1 cellular context compared by ENCODE assay signal in genomic region chr18:7592305-7593071, GRCh38.
TF ChIP-seq lines count a peak whose summit lies in the region.

No MANE protein-coding gene starts in this region.

TF ChIP-seq in GM12878, 131 proteins besides CTCF, POLR2A, EP300 and RAD21 (continued from another document):
- no peak for TF ChIP-seq SUPT20H (IDR thresholded peaks at IDR 0.05; ENCODE audit: borderline replicate concordance, control insufficient read depth, low read depth, low read length)
- no peak for TF ChIP-seq DPF2 (IDR thresholded peaks at IDR 0.05)
- no peak for TF ChIP-seq TBL1XR1 (IDR thresholded peaks at IDR 0.05; ENCODE audit: low read depth, low read length)
- TF ChIP-seq SIN3A (IDR thresholded peaks at IDR 0.05; ENCODE audit: low read depth, low read length): no peak
- no peak for TF ChIP-seq IRF5 (IDR thresholded peaks at IDR 0.05; ENCODE audit: borderline replicate concordance)
- TF ChIP-seq, protein P1, sequence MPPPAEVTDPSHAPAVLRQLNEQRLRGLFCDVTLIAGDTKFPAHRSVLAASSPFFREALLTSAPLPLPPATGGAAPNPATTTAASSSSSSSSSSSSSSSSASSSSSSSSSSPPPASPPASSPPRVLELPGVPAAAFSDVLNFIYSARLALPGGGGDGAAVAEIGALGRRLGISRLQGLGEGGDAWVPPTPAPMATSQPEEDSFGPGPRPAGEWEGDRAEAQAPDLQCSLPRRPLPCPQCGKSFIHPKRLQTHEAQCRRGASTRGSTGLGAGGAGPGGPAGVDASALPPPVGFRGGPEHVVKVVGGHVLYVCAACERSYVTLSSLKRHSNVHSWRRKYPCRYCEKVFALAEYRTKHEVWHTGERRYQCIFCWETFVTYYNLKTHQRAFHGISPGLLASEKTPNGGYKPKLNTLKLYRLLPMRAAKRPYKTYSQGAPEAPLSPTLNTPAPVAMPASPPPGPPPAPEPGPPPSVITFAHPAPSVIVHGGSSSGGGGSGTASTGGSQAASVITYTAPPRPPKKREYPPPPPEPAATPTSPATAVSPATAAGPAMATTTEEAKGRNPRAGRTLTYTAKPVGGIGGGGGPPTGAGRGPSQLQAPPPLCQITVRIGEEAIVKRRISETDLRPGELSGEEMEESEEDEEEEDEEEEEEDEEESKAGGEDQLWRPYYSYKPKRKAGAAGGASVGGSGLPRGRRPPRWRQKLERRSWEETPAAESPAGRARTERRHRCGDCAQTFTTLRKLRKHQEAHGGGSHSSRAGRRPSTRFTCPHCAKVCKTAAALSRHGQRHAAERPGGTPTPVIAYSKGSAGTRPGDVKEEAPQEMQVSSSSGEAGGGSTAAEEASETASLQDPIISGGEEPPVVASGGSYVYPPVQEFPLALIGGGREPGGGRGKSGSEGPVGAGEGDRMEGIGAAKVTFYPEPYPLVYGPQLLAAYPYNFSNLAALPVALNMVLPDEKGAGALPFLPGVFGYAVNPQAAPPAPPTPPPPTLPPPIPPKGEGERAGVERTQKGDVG (CRISPR knock-in tag; IDR thresholded peaks at IDR 0.05): no peak
- TF ChIP-seq STAT3 (IDR thresholded peaks at IDR 0.05; ENCODE audit: low read depth, low read length): no peak
- TF ChIP-seq, protein P2, sequence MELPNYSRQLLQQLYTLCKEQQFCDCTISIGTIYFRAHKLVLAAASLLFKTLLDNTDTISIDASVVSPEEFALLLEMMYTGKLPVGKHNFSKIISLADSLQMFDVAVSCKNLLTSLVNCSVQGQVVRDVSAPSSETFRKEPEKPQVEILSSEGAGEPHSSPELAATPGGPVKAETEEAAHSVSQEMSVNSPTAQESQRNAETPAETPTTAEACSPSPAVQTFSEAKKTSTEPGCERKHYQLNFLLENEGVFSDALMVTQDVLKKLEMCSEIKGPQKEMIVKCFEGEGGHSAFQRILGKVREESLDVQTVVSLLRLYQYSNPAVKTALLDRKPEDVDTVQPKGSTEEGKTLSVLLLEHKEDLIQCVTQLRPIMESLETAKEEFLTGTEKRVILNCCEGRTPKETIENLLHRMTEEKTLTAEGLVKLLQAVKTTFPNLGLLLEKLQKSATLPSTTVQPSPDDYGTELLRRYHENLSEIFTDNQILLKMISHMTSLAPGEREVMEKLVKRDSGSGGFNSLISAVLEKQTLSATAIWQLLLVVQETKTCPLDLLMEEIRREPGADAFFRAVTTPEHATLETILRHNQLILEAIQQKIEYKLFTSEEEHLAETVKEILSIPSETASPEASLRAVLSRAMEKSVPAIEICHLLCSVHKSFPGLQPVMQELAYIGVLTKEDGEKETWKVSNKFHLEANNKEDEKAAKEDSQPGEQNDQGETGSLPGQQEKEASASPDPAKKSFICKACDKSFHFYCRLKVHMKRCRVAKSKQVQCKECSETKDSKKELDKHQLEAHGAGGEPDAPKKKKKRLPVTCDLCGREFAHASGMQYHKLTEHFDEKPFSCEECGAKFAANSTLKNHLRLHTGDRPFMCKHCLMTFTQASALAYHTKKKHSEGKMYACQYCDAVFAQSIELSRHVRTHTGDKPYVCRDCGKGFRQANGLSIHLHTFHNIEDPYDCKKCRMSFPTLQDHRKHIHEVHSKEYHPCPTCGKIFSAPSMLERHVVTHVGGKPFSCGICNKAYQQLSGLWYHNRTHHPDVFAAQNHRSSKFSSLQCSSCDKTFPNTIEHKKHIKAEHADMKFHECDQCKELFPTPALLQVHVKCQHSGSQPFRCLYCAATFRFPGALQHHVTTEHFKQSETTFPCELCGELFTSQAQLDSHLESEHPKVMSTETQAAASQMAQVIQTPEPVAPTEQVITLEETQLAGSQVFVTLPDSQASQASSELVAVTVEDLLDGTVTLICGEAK (IDR thresholded peaks at IDR 0.05; ENCODE audit: borderline replicate concordance): no peak
- no peak for TF ChIP-seq SMC3 (IDR thresholded peaks at IDR 0.05; ENCODE audit: borderline replicate concordance, low read length)
- no peak for TF ChIP-seq MXI1 (IDR thresholded peaks at IDR 0.05; ENCODE audit: low read depth, low read length)
TF ChIP-seq in GM12878: peak in this region for 0.
